Comparison of ENCODE assay signal across 8 cellular contexts in the genomic region with DNA sequence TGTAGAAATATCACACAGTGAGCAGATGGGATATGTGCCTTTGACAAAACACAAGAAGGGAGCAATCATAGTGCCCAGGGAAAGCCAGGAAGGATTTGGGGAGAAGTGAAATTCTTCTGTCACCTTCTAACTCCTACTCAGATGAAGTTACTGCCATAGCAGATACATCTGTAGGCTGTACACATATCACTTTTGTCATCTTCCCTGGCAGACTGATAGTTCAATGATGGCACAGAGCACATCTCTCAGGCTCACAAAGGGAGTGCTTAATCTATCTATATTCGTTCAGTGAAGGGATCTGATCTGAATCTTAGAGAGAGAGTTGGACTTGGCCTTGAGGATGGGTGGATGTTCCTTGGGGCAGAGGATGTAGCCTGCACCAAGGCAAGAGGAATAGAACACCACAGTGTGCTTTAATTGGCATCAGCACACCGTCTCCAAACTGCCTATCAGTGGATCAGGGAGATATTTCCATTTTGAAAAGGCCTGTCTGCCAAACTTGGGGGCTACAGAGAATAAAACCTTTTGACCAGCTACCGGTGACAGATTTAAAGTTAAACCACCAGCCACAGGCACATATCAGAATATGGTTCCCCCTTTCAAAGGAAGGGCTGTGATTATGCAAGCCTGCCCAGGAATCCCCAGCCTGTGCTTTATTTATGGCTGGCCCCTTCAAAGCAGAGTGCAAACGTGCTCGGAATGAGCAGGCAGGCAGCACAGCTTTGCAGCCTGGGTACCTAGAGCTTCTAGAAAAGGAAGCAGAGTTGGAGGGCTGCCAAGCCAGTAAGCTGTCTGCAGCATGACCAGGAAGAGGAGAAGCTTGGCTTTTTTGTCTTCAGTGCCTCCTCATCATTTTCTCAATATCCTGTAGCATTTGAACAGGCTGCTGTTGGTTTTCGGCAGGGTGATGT.
DNase-seq lines count a peak whose midpoint lies in the region; ATAC-seq, FAIRE-seq and TF ChIP-seq lines count a peak whose summit lies in the region.

No MANE protein-coding gene starts in this region.

- peaks cover 0 to 18% (median 15%) of the 10 kb centered on the region in 4 donors for H3K4me1 ChIP-seq in sigmoid colon

- H3K9me3 Mint-ChIP-seq in activated CD8-positive, alpha-beta memory T cell treated with anti-CD3 and anti-CD28 coated beads, Interleukin-2, amount 10 ng/mL, durations not matched to agents 7 days and 5 days (ENCODE audit: low read depth) = peaks cover 2% of the 10 kb centered on the region

- TF ChIP-seq EP300 in sigmoid colon (IDR thresholded peaks at IDR 0.05) = no peak

- peak; percentile 61 for ATAC-seq in HG02623 (IDR thresholded peaks at IDR 0.05; ENCODE audit: unreplicated experiment)
- peak; percentile 87 for ATAC-seq in activated CD8-positive, alpha-beta memory T cell treated with anti-CD3 and anti-CD28 coated beads, Interleukin-2, amount 10 ng/mL, durations not matched to agents 7 days and 5 days

- H3K27ac ChIP-seq in sigmoid colon = peak overlapping the region in 2 of 4 donors; percentile 49 to 52

- no peak overlapping the region for H3K4me3 ChIP-seq in GM12864 (ENCODE audit: low read depth, low read length)
- H3K4me3 ChIP-seq in sigmoid colon = no peak overlapping the region
- H3K4me3 ChIP-seq in H7 (ENCODE audit: insufficient read depth, low read depth, low read length) = no peak overlapping the region

- intact Hi-C loops in sigmoid colon (cut with DNase I) = loop anchor here (5.0 kb wide), 1 partner anchor 34 kb away; no protein-coding TSS in a partner anchor

- TF ChIP-seq CTCF in GM12864 (IDR thresholded peaks at IDR 0.05; ENCODE audit: low read depth, low read length, missing control alignments) (no peak), sigmoid colon (IDR thresholded peaks at IDR 0.05) (no peak)

- H3K36me3 Mint-ChIP-seq in activated CD8-positive, alpha-beta memory T cell treated with anti-CD3 and anti-CD28 coated beads, Interleukin-2, amount 10 ng/mL, durations not matched to agents 7 days and 5 days = peaks cover 12% of the 10 kb centered on the region

- no peak for FAIRE-seq in H54 (lab: Jason Lieb, UNC)

- H3K27ac Mint-ChIP-seq in activated CD8-positive, alpha-beta memory T cell treated with anti-CD3 and anti-CD28 coated beads, Interleukin-2, amount 10 ng/mL, durations not matched to agents 7 days and 5 days = peak overlapping the region; percentile 27

- DNase-seq in GM12864 (ENCODE audit: low read depth) (peak; percentile 83), NCI-H2227 (lab: John Stamatoyannopoulos, UW; ENCODE audit: unreplicated experiment) (peak; percentile 52), fibroblast of peridontal ligament (ENCODE audit: extremely low read depth) (peak; percentile 10), sigmoid colon (peak; percentile 91), H54 (ENCODE audit: insufficient read length, low spot score) (no peak), H7 (no peak)
- peak; percentile 76 for DNase-seq in activated CD8-positive, alpha-beta memory T cell treated with anti-CD3 and anti-CD28 coated beads, Interleukin-2, amount 10 ng/mL, durations not matched to agents 7 days and 5 days

- peaks cover 31% of the 10 kb centered on the region for H3K4me1 Mint-ChIP-seq in activated CD8-positive, alpha-beta memory T cell treated with anti-CD3 and anti-CD28 coated beads, Interleukin-2, amount 10 ng/mL, durations not matched to agents 7 days and 5 days

- whole genome bisulfite sequencing in sigmoid colon, 2 donors = 34 to 58% methylated on average over 6 of the region's 6 CpGs

- H3K4me3 Mint-ChIP-seq in activated CD8-positive, alpha-beta memory T cell treated with anti-CD3 and anti-CD28 coated beads, Interleukin-2, amount 10 ng/mL, durations not matched to agents 7 days and 5 days = no peak overlapping the region

- peaks cover 0 to under 1% (median 0%) of the 10 kb centered on the region in 4 donors for H3K9me3 ChIP-seq in sigmoid colon

- TF ChIP-seq POLR2A in sigmoid colon (IDR thresholded peaks at IDR 0.05) (no peak), H54 (IDR thresholded peaks at IDR 0.05; ENCODE audit: low read depth, low read length) (no peak)

- H3K27me3 Mint-ChIP-seq in activated CD8-positive, alpha-beta memory T cell treated with anti-CD3 and anti-CD28 coated beads, Interleukin-2, amount 10 ng/mL, durations not matched to agents 7 days and 5 days = no peaks in the 10 kb centered on the region

- CTCF ChIA-PET in activated CD8-positive, alpha-beta memory T cell treated with anti-CD3 and anti-CD28 coated beads, Interleukin-2, amount 10 ng/mL, durations not matched to agents 7 days and 5 days (lab: Charles Lee) = interaction anchor here (0.8 kb wide), 1 partner anchor 165 kb away, joined by 3 read pairs; a partner anchor contains a TSS

- H3K36me3 ChIP-seq in sigmoid colon (no peaks in the 10 kb centered on the region), H7 (replicated peaks; ENCODE audit: control insufficient read depth, insufficient read depth, low read length) (no peaks in the 10 kb centered on the region)

- H3K27me3 ChIP-seq in sigmoid colon (no peaks in the 10 kb centered on the region), H7 (ENCODE audit: control insufficient read depth, insufficient read depth, low read length) (no peaks in the 10 kb centered on the region)

Comparison
In these comparisons a context has a peak if more than half of its experiments do, and no peak if none do; other contexts are left out.
1. DNase-seq: peak in GM12864 (single experiment), NCI-H2227 (single experiment), activated CD8-positive, alpha-beta memory T cell treated with anti-CD3 and anti-CD28 coated beads, Interleukin-2, amount 10 ng/mL, durations not matched to agents 7 days and 5 days (single experiment), fibroblast of peridontal ligament (single experiment) and sigmoid colon (single experiment); none in H54 (single experiment) and H7 (single experiment).